In the genomic region with DNA sequence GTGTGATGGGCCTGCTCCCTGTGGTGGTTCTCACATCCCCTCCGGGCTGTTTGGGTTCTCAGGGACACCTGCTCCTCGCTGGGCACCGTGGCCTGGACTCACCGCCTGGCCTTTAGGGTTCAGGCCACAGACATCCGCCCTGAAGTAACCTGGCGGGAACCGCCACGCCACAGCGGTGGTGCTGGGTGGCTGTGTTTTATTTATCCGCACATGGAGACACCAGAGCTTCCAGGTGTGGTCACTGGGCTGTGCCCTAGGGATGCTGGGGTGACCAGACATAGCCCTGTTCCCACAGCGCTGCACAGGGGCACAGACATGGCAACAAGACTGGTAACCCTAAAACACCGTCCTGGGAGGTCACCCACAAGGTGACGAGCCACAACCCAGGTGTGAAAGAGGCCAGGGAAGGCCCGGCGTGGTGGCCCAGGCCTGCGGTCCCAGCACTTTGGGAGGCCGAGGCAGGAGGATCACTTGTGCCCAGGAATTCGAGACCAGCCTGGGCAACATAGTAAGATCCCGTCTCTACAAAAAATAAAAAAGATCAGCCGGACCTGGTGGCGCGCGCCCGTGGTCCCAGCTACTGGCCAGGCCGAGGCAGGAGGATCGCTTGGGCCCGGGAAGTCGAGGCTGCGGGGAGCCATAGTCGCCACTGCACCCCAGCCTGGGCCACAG, we compare ENCODE assay signal across 8 cellular contexts. TPM values are rescaled to one million over a fixed set of nuclear protein-coding genes. Genes with fewer than 3 reads are reported as not detected.
DNase-seq lines count a peak whose midpoint lies in the region; ATAC-seq and TF ChIP-seq lines count a peak whose summit lies in the region.

No MANE protein-coding gene starts in this region.

- H3K9ac ChIP-seq in duodenal mucosa (ENCODE audit: low read depth in 1 of 2, low read length in 2 of 2) (peak overlapping the region; percentile 38 to 72), neural cell (ENCODE audit: low read length) (peak overlapping the region; percentile 51)

- TF ChIP-seq CTCF in AG09309 (IDR thresholded peaks at IDR 0.05; ENCODE audit: control insufficient read depth, insufficient read depth, low read depth, low read length, missing control alignments) (no peak), LNCaP clone FGC (IDR thresholded peaks at IDR 0.05; ENCODE audit: control insufficient read depth, extremely low read depth, insufficient read depth) (no peak), neural cell (IDR thresholded peaks at IDR 0.05; ENCODE audit: poor library complexity, severe bottlenecking) (no peak)

- peak overlapping the region; percentile 27 for H2AFZ ChIP-seq in neural cell (ENCODE audit: low read depth, low read length)

- no peaks in the 10 kb centered on the region for H3K9me2 ChIP-seq in neural cell (ENCODE audit: insufficient read depth, low read length)

- no peaks in the 10 kb centered on the region for H3K79me2 ChIP-seq in neural cell (replicated peaks; ENCODE audit: insufficient read depth, low read length)

- H3K27me3 ChIP-seq in duodenal mucosa (ENCODE audit: control insufficient read depth in 1 of 2, insufficient read depth in 2 of 2, low read length in 2 of 2) (no peaks in the 10 kb centered on the region), neural cell (ENCODE audit: insufficient read depth, low read depth, low read length) (no peaks in the 10 kb centered on the region)

- H3K9me3 ChIP-seq in duodenal mucosa (ENCODE audit: control insufficient read depth in 1 of 2, low read length in 2 of 2), result no peaks in the 10 kb centered on the region
- H3K9me3 ChIP-seq in neural cell (ENCODE audit: low read length), result no peaks in the 10 kb centered on the region

- H3K4me1 ChIP-seq in duodenal mucosa (ENCODE audit: control insufficient read depth in 1 of 2, insufficient read depth in 2 of 2, low read length in 2 of 2), result peaks cover 24 to 36% of the 10 kb centered on the region in 2 donors

- no peak for DNase-seq in AG09309 (ENCODE audit: low read depth)
- DNase-seq in LNCaP clone FGC (ENCODE audit: low read depth), result no peak
- no peak for DNase-seq in SIG-M5 treated with dmso at 0.1 percent for 504 hours (lab: John Stamatoyannopoulos, UW; ENCODE audit: unreplicated experiment)
- DNase-seq in AG20443 (ENCODE audit: low spot score), result no peak
- DNase-seq in SKM-1 treated with dmso at 0.1 percent for 144 hours (lab: John Stamatoyannopoulos, UW; ENCODE audit: unreplicated experiment), result no peak

- no peak for TF ChIP-seq RAD21 in neural cell (conservative IDR thresholded peaks at IDR 0.05)

- no peaks in the 10 kb centered on the region for H4K20me1 ChIP-seq in neural cell (ENCODE audit: insufficient read depth)

- peaks cover 0 to 6% of the 10 kb centered on the region in 2 donors for H3K36me3 ChIP-seq in duodenal mucosa (ENCODE audit: control insufficient read depth in 1 of 2, insufficient read depth in 2 of 2, low read length in 2 of 2)
- H3K36me3 ChIP-seq in neural cell (ENCODE audit: insufficient read depth, low read length), result no peaks in the 10 kb centered on the region

- no peaks in the 10 kb centered on the region for H3F3A ChIP-seq in neural cell (ENCODE audit: insufficient read depth, low read length, poor library complexity, severe bottlenecking)

- peak overlapping the region; percentile 80 for H3K4me3 ChIP-seq in AG09309 (ENCODE audit: control insufficient read depth, low read depth, low read length)
- peak overlapping the region; percentile 85 for H3K4me3 ChIP-seq in LNCaP clone FGC (ENCODE audit: low read depth, low read length)
- peak overlapping the region; percentile 50 to 76 for H3K4me3 ChIP-seq in duodenal mucosa (ENCODE audit: low read depth in 1 of 2, low read length in 2 of 2)
- H3K4me3 ChIP-seq in neural cell (ENCODE audit: low read length), result peak overlapping the region; percentile 63

- H3K27ac ChIP-seq in duodenal mucosa (ENCODE audit: low read depth, low read length) (no peak overlapping the region), neural cell (ENCODE audit: low read length) (no peak overlapping the region)

- no peak for ATAC-seq in GM19035 (IDR thresholded peaks at IDR 0.05; ENCODE audit: unreplicated experiment)

- TF ChIP-seq EP300 in neural cell (conservative IDR thresholded peaks at IDR 0.05; ENCODE audit: poor library complexity, severe bottlenecking), result no peak

- no peak overlapping the region for H3K4me2 ChIP-seq in neural cell (ENCODE audit: low read length)

TF ChIP-seq in neural cell, 6 proteins besides CTCF, POLR2A, EP300 and RAD21:
- TF ChIP-seq, protein P1, sequence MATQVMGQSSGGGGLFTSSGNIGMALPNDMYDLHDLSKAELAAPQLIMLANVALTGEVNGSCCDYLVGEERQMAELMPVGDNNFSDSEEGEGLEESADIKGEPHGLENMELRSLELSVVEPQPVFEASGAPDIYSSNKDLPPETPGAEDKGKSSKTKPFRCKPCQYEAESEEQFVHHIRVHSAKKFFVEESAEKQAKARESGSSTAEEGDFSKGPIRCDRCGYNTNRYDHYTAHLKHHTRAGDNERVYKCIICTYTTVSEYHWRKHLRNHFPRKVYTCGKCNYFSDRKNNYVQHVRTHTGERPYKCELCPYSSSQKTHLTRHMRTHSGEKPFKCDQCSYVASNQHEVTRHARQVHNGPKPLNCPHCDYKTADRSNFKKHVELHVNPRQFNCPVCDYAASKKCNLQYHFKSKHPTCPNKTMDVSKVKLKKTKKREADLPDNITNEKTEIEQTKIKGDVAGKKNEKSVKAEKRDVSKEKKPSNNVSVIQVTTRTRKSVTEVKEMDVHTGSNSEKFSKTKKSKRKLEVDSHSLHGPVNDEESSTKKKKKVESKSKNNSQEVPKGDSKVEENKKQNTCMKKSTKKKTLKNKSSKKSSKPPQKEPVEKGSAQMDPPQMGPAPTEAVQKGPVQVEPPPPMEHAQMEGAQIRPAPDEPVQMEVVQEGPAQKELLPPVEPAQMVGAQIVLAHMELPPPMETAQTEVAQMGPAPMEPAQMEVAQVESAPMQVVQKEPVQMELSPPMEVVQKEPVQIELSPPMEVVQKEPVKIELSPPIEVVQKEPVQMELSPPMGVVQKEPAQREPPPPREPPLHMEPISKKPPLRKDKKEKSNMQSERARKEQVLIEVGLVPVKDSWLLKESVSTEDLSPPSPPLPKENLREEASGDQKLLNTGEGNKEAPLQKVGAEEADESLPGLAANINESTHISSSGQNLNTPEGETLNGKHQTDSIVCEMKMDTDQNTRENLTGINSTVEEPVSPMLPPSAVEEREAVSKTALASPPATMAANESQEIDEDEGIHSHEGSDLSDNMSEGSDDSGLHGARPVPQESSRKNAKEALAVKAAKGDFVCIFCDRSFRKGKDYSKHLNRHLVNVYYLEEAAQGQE (IDR thresholded peaks at IDR 0.05; ENCODE audit: borderline replicate concordance), result no peak
- TF ChIP-seq TAF1 (IDR thresholded peaks at IDR 0.05; ENCODE audit: low read depth) (no peak), SMC3 (conservative IDR thresholded peaks at IDR 0.05; ENCODE audit: poor library complexity) (no peak), MXI1 (conservative IDR thresholded peaks at IDR 0.05; ENCODE audit: poor library complexity, severe bottlenecking) (no peak), POLR2AphosphoS5 (IDR thresholded peaks at IDR 0.05) (no peak), EZH2 (IDR thresholded peaks at IDR 0.05; ENCODE audit: borderline replicate concordance, insufficient read depth, low read length, poor library complexity, severe bottlenecking) (no peak)

RNA-seq across cellular contexts. Expression of a gene that starts 0.6 kb away (rescaled TPM):
- 0.66 and 0.84 TPM in 2 replicates for polyA plus RNA-seq in neural cell
- polyA minus RNA-seq in neural cell, result not detected in 2 replicates

RNA-seq across cellular contexts. Expression of a gene that starts 12.3 kb away (rescaled TPM):
- polyA plus RNA-seq in neural cell, result 66.7 and 68.2 TPM in 2 replicates
- polyA minus RNA-seq in neural cell, result 65.5 and 73.0 TPM in 2 replicates

RNA-seq across cellular contexts. Expression of a gene that starts 24.6 kb away (rescaled TPM):
- 131 and 163 TPM in 2 replicates for polyA plus RNA-seq in neural cell
- polyA minus RNA-seq in neural cell, result 48.2 and 52.1 TPM in 2 replicates
